1 cellular context compared by ENCODE assay signal in genomic region chr4:56531149-56531770, GRCh38.
TF ChIP-seq lines count a peak whose summit lies in the region.

No MANE protein-coding gene starts in this region.

TF ChIP-seq in GM23338, 12 proteins besides CTCF, POLR2A, EP300 and RAD21 (continued from another document):
- TF ChIP-seq ZNF462 (CRISPR knock-in tag; IDR thresholded peaks at IDR 0.05) (no peak), NANOG (IDR thresholded peaks at IDR 0.05; ENCODE audit: borderline replicate concordance) (no peak), EZH2 (IDR thresholded peaks at IDR 0.05; ENCODE audit: low read depth, unreplicated experiment) (no peak), EZH2phosphoT487 (IDR thresholded peaks at IDR 0.05; ENCODE audit: unreplicated experiment) (no peak), JUNB (IDR thresholded peaks at IDR 0.05; ENCODE audit: unreplicated experiment) (no peak), CREB1 (CRISPR knock-in tag; IDR thresholded peaks at IDR 0.05; ENCODE audit: low read depth) (no peak), ZNF331 (CRISPR knock-in tag; IDR thresholded peaks at IDR 0.05; ENCODE audit: low read depth) (no peak), POLR2AphosphoS5 (IDR thresholded peaks at IDR 0.05; ENCODE audit: low read depth) (no peak)
